In genomic region chr18:38851526-38851925, GRCh38 we compare ENCODE assay signal across 25 cellular contexts.
"Had no signal": no experiment of that assay in that cellular context is flagged by ENCODE, and none has a peak within 500 bp of the region (broad histone marks: within the 10 kb centered on the region; RNA-seq: fewer than 3 reads in every experiment).

No MANE protein-coding gene starts in this region.

- DNase-seq: hypothalamus; immature natural killer cell; kidney; left ventricle myocardium inferior; naive thymus-derived CD4-positive, alpha-beta T cell; ovary; right lobe of liver; stimulated activated CD4-positive, alpha-beta T cell treated with anti-CD3 and anti-CD28 coated beads, Interleukin-1b, Interleukin-23, amount 100 ng/mL, for 48 hours; stimulated activated CD4-positive, alpha-beta T cell treated with anti-CD3 and anti-CD28 coated beads, Interleukin-2, amount 100 ng/mL, for 48 hours; stimulated activated CD4-positive, alpha-beta T cell treated with anti-CD3 and anti-CD28 coated beads, Interleukin-4, amount 100 ng/mL, for 4 hours; stimulated activated CD8-positive, alpha-beta memory T cell treated with anti-CD3 and anti-CD28 coated beads, Interleukin-4, amount 100 ng/mL, for 48 hours; stimulated activated naive CD4-positive, alpha-beta T cell treated with Interleukin-2 at 50 U/mL for 16 hours; stimulated activated naive CD8-positive, alpha-beta T cell treated with anti-CD3 and anti-CD28 coated beads, Interleukin-15, amount 100 ng/mL, for 72 hours; substantia nigra; upper lobe of left lung had no signal

- H3K27ac ChIP-seq: left ventricle myocardium inferior, ovary, right atrium auricular region, right lobe of liver, tibial nerve, upper lobe of left lung, vagina had no signal

- ATAC-seq: naive thymus-derived CD4-positive, alpha-beta T cell; natural killer cell treated with Interleukin-12 subunit alpha and Interleukin-12 subunit beta and Interleukin-15 and Interleukin-18, amount 100 ng/mL, for 72 hours; right lobe of liver; stimulated activated memory B cell treated with anti-CD40 and anti-IgM and Interleukin-4, amounts not matched to agents 10 μg/mL and 1 μg/mL and 100 μg/mL, for 72 hours; stimulated activated naive CD8-positive, alpha-beta T cell treated with anti-CD3 and anti-CD28 coated beads, Interleukin-15, amount 100 ng/mL, for 72 hours had no signal

- H3K4me1 ChIP-seq: left ventricle myocardium inferior, right atrium auricular region, right lobe of liver, tibial nerve, upper lobe of left lung, vagina had no signal

- H3K27ac Mint-ChIP-seq: immature natural killer cell; memory B cell; naive thymus-derived CD4-positive, alpha-beta T cell; natural killer cell treated with Interleukin-12 subunit alpha and Interleukin-12 subunit beta and Interleukin-15 and Interleukin-18, amount 100 ng/mL, for 72 hours; progenitor cell of endocrine pancreas; stimulated activated memory B cell treated with anti-CD40 and anti-IgM and Interleukin-4, amounts not matched to agents 10 μg/mL and 1 μg/mL and 100 μg/mL, for 72 hours; stimulated activated naive CD8-positive, alpha-beta T cell treated with anti-CD3 and anti-CD28 coated beads, Interleukin-15, amount 100 ng/mL, for 72 hours had no signal

- H3K4me3 ChIP-seq: left ventricle myocardium inferior, lung, ovary, right atrium auricular region, right lobe of liver, smooth muscle cell, tibial nerve, upper lobe of left lung, vagina had no signal

- H3K4me3 Mint-ChIP-seq: immature natural killer cell; memory B cell; naive thymus-derived CD4-positive, alpha-beta T cell; natural killer cell treated with Interleukin-12 subunit alpha and Interleukin-12 subunit beta and Interleukin-15 and Interleukin-18, amount 100 ng/mL, for 72 hours; stimulated activated memory B cell treated with anti-CD40 and anti-IgM and Interleukin-4, amounts not matched to agents 10 μg/mL and 1 μg/mL and 100 μg/mL, for 72 hours; stimulated activated naive CD8-positive, alpha-beta T cell treated with anti-CD3 and anti-CD28 coated beads, Interleukin-15, amount 100 ng/mL, for 72 hours had no signal

- H3K4me1 Mint-ChIP-seq: immature natural killer cell; memory B cell; naive thymus-derived CD4-positive, alpha-beta T cell; stimulated activated memory B cell treated with anti-CD40 and anti-IgM and Interleukin-4, amounts not matched to agents 10 μg/mL and 1 μg/mL and 100 μg/mL, for 72 hours; stimulated activated naive CD8-positive, alpha-beta T cell treated with anti-CD3 and anti-CD28 coated beads, Interleukin-15, amount 100 ng/mL, for 72 hours had no signal

- H3K36me3 Mint-ChIP-seq: immature natural killer cell; memory B cell; naive thymus-derived CD4-positive, alpha-beta T cell; natural killer cell treated with Interleukin-12 subunit alpha and Interleukin-12 subunit beta and Interleukin-15 and Interleukin-18, amount 100 ng/mL, for 72 hours; stimulated activated memory B cell treated with anti-CD40 and anti-IgM and Interleukin-4, amounts not matched to agents 10 μg/mL and 1 μg/mL and 100 μg/mL, for 72 hours had no signal

- FAIRE-seq: islet of Langerhans, kidney had no signal

- H3K36me3 ChIP-seq: left ventricle myocardium inferior, ovary, right atrium auricular region, right lobe of liver, tibial nerve, upper lobe of left lung, vagina had no signal

- H3K27me3 ChIP-seq: ovary, right atrium auricular region, right lobe of liver, tibial nerve, upper lobe of left lung, vagina had no signal

- H3K27me3 Mint-ChIP-seq: memory B cell; naive thymus-derived CD4-positive, alpha-beta T cell; natural killer cell treated with Interleukin-12 subunit alpha and Interleukin-12 subunit beta and Interleukin-15 and Interleukin-18, amount 100 ng/mL, for 72 hours; progenitor cell of endocrine pancreas; stimulated activated memory B cell treated with anti-CD40 and anti-IgM and Interleukin-4, amounts not matched to agents 10 μg/mL and 1 μg/mL and 100 μg/mL, for 72 hours; stimulated activated naive CD8-positive, alpha-beta T cell treated with anti-CD3 and anti-CD28 coated beads, Interleukin-15, amount 100 ng/mL, for 72 hours had no signal

- H3K9me3 ChIP-seq: ovary, right lobe of liver, vagina had no signal
